In the genomic region with DNA sequence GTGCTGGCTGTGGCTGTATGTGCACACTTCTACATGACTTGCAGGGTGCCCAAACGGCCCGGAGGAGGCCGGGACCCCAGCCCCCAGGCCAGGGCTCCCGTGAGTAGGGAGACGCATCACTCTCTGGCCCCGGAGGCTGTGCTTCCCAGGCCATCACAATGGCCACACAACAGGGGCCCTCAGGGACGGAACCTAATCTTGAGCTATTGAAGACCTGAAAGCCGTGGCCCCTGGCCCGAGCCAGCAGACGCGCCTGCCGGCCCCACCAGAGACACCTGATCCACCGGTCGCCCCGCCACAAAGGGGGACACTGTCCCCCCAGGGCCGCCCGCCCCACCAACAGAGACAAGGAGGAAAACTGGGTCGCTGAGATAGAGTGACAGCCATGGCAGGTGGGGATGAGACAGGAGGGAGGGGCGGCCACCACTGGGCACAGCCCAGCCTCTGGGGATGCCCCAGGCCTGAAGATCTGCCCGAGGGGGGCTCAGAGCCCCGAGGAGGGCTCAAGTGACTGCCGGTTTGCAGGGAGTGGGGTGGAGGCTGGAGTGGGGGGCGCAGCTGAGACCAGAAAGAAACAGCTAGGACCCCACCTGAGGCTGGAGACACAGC, we compare ENCODE assay signal across 15 cellular contexts. TPM values are rescaled to one million over a fixed set of nuclear protein-coding genes. Genes with fewer than 3 reads are reported as not detected.
DNase-seq lines count a peak whose midpoint lies in the region; ATAC-seq and TF ChIP-seq lines count a peak whose summit lies in the region.
"Had no signal": no experiment of that assay in that cellular context is flagged by ENCODE, and none has a peak within 500 bp of the region (broad histone marks: within the 10 kb centered on the region; RNA-seq: fewer than 3 reads in every experiment).

No MANE protein-coding gene starts in this region.

- H3K9me3 Mint-ChIP-seq in stimulated activated naive CD8-positive, alpha-beta T cell treated with anti-CD3 and anti-CD28 coated beads, Interleukin-15, Interleukin-2, amounts not matched to agents 100 ng/mL and 50 ng/mL, for 24 hours = no peaks in the 10 kb centered on the region
- H3K9me3 Mint-ChIP-seq in activated CD4-positive, alpha-beta memory T cell treated with anti-CD3 and anti-CD28 coated beads for 36 hours = no peaks in the 10 kb centered on the region
- H3K9me3 Mint-ChIP-seq in memory B cell = no peaks in the 10 kb centered on the region
- H3K9me3 Mint-ChIP-seq in WTC11 = no peaks in the 10 kb centered on the region

- H3K36me3 Mint-ChIP-seq in stimulated activated naive CD8-positive, alpha-beta T cell treated with anti-CD3 and anti-CD28 coated beads, Interleukin-15, Interleukin-2, amounts not matched to agents 100 ng/mL and 50 ng/mL, for 24 hours (ENCODE audit: low read depth) = no peaks in the 10 kb centered on the region
- no peaks in the 10 kb centered on the region for H3K36me3 Mint-ChIP-seq in activated CD4-positive, alpha-beta memory T cell treated with anti-CD3 and anti-CD28 coated beads for 36 hours
- no peaks in the 10 kb centered on the region for H3K36me3 Mint-ChIP-seq in memory B cell
- H3K36me3 Mint-ChIP-seq in WTC11 = no peaks in the 10 kb centered on the region

- peak overlapping the region; percentile 52 for H3K4me3 Mint-ChIP-seq in stimulated activated naive CD8-positive, alpha-beta T cell treated with anti-CD3 and anti-CD28 coated beads, Interleukin-15, Interleukin-2, amounts not matched to agents 100 ng/mL and 50 ng/mL, for 24 hours
- peak overlapping the region; percentile 58 for H3K4me3 Mint-ChIP-seq in activated CD4-positive, alpha-beta memory T cell treated with anti-CD3 and anti-CD28 coated beads for 36 hours
- H3K4me3 Mint-ChIP-seq in memory B cell = peak overlapping the region; percentile 77
- H3K4me3 Mint-ChIP-seq in WTC11 = no peak overlapping the region

- H3K9me3 ChIP-seq in body of pancreas = no peaks in the 10 kb centered on the region

- CTCF ChIA-PET in activated CD4-positive, alpha-beta memory T cell treated with anti-CD3 and anti-CD28 coated beads for 36 hours (lab: Charles Lee) = no interaction called here
- CTCF ChIA-PET in WTC11 (lab: Charles Lee) = interaction anchor here (1.0 to 2.1 kb wide), 3 partner anchors 11 to 57 kb away, joined by 4 to 7 read pairs (median 5); no protein-coding TSS in a partner anchor

- POLR2A ChIA-PET in activated CD4-positive, alpha-beta memory T cell treated with anti-CD3 and anti-CD28 coated beads for 36 hours (lab: Charles Lee) = interaction anchor here (0.9 to 2.3 kb wide), 2 partner anchors 20 to 50 kb away, joined by 3 to 13 read pairs; no protein-coding TSS in a partner anchor
- POLR2A ChIA-PET in WTC11 (lab: Charles Lee) = no interaction called here

- no peaks in the 10 kb centered on the region for H3K36me3 ChIP-seq in body of pancreas (replicated peaks in 1 of 2; ENCODE audit: insufficient read depth in 1 of 2, low read depth in 2 of 2)

- H3K27ac ChIP-seq in body of pancreas = no peak overlapping the region
- H3K27ac ChIP-seq: SK-N-MC had no signal

- no peaks in the 10 kb centered on the region for H3K27me3 Mint-ChIP-seq in stimulated activated naive CD8-positive, alpha-beta T cell treated with anti-CD3 and anti-CD28 coated beads, Interleukin-15, Interleukin-2, amounts not matched to agents 100 ng/mL and 50 ng/mL, for 24 hours
- H3K27me3 Mint-ChIP-seq in activated CD4-positive, alpha-beta memory T cell treated with anti-CD3 and anti-CD28 coated beads for 36 hours = no peaks in the 10 kb centered on the region
- H3K27me3 Mint-ChIP-seq in memory B cell = no peaks in the 10 kb centered on the region
- H3K27me3 Mint-ChIP-seq in WTC11 (ENCODE audit: low read depth) = no peaks in the 10 kb centered on the region

- DNase-seq in stimulated activated naive CD8-positive, alpha-beta T cell treated with anti-CD3 and anti-CD28 coated beads, Interleukin-15, Interleukin-2, amounts not matched to agents 100 U/mL and 50 U/mL, for 24 hours = no peak
- no peak for DNase-seq in activated CD4-positive, alpha-beta memory T cell treated with anti-CD3 and anti-CD28 coated beads for 36 hours
- DNase-seq in memory B cell (ENCODE audit: low spot score in 2 of 2) (no peak), body of pancreas (no peak), RPMI8226 (no peak), WTC11 (ENCODE audit: low spot score) (no peak)
- DNase-seq: anterior cingulate cortex, C1 segment of cervical spinal cord, left cardiac atrium, NCI-H1048, nucleus accumbens had no signal

- WGBS in body of pancreas, 2 donors = 74% methylated on average over 21 of the region's 23 CpGs; no CpG with 5 or more reads in 1 of the 2 donors

- intact Hi-C loops in activated CD4-positive, alpha-beta memory T cell treated with anti-CD3 and anti-CD28 coated beads for 36 hours (cut with micrococcal nuclease) = loop anchor here (2.0 to 5.0 kb wide), 2 partner anchors 13 to 123 kb away; a partner anchor contains a TSS
- intact Hi-C loops in body of pancreas (cut with DNase I) = no loop called here

- ATAC-seq in stimulated activated naive CD8-positive, alpha-beta T cell treated with anti-CD3 and anti-CD28 coated beads, Interleukin-15, Interleukin-2, amounts not matched to agents 100 U/mL and 50 U/mL, for 24 hours = no peak
- no peak for ATAC-seq in memory B cell (ENCODE audit: low read depth)
- ATAC-seq in body of pancreas = no peak
- no peak for ATAC-seq in WTC11
- no peak for ATAC-seq in HG03439 (IDR thresholded peaks at IDR 0.05; ENCODE audit: unreplicated experiment)

- H3K4me3 ChIP-seq in body of pancreas = no peak overlapping the region
- H3K4me3 ChIP-seq: SK-N-MC had no signal

- H3K27ac Mint-ChIP-seq in stimulated activated naive CD8-positive, alpha-beta T cell treated with anti-CD3 and anti-CD28 coated beads, Interleukin-15, Interleukin-2, amounts not matched to agents 100 ng/mL and 50 ng/mL, for 24 hours = peak overlapping the region; percentile 72
- peak overlapping the region; percentile 79 for H3K27ac Mint-ChIP-seq in activated CD4-positive, alpha-beta memory T cell treated with anti-CD3 and anti-CD28 coated beads for 36 hours
- H3K27ac Mint-ChIP-seq in memory B cell = peak overlapping the region; percentile 99
- H3K27ac Mint-ChIP-seq in WTC11 = no peak overlapping the region

- peaks cover 63% of the 10 kb centered on the region for H3K4me1 Mint-ChIP-seq in stimulated activated naive CD8-positive, alpha-beta T cell treated with anti-CD3 and anti-CD28 coated beads, Interleukin-15, Interleukin-2, amounts not matched to agents 100 ng/mL and 50 ng/mL, for 24 hours (ENCODE audit: low read depth)
- peaks cover 55% of the 10 kb centered on the region for H3K4me1 Mint-ChIP-seq in activated CD4-positive, alpha-beta memory T cell treated with anti-CD3 and anti-CD28 coated beads for 36 hours (ENCODE audit: low read depth)
- H3K4me1 Mint-ChIP-seq in memory B cell = peaks cover 43% of the 10 kb centered on the region
- peaks cover 5% of the 10 kb centered on the region for H3K4me1 Mint-ChIP-seq in WTC11

- TF ChIP-seq CTCF in body of pancreas (IDR thresholded peaks at IDR 0.05) (no peak), WTC11 (IDR thresholded peaks at IDR 0.05) (no peak)

- no peaks in the 10 kb centered on the region for H3K27me3 ChIP-seq in body of pancreas

- TF ChIP-seq POLR2A in body of pancreas (IDR thresholded peaks at IDR 0.05) = no peak

- peaks cover 27% of the 10 kb centered on the region for H3K4me1 ChIP-seq in body of pancreas

TF ChIP-seq in WTC11, 78 proteins besides CTCF, POLR2A, EP300 and RAD21 (continues in another document):
- no peak for TF ChIP-seq ZBTB21 (CRISPR knock-in tag; IDR thresholded peaks at IDR 0.05; ENCODE audit: borderline replicate concordance)
- no peak for TF ChIP-seq TEAD4 (CRISPR knock-in tag; IDR thresholded peaks at IDR 0.05)
- TF ChIP-seq MYBL2 (CRISPR knock-in tag; IDR thresholded peaks at IDR 0.05) = no peak
- TF ChIP-seq CBFB (CRISPR knock-in tag; IDR thresholded peaks at IDR 0.05; ENCODE audit: low read depth) = no peak
- no peak for TF ChIP-seq IRF2 (CRISPR knock-in tag; IDR thresholded peaks at IDR 0.05; ENCODE audit: borderline replicate concordance, low read depth)
- TF ChIP-seq, protein P1, sequence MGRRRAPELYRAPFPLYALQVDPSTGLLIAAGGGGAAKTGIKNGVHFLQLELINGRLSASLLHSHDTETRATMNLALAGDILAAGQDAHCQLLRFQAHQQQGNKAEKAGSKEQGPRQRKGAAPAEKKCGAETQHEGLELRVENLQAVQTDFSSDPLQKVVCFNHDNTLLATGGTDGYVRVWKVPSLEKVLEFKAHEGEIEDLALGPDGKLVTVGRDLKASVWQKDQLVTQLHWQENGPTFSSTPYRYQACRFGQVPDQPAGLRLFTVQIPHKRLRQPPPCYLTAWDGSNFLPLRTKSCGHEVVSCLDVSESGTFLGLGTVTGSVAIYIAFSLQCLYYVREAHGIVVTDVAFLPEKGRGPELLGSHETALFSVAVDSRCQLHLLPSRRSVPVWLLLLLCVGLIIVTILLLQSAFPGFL (CRISPR knock-in tag; IDR thresholded peaks at IDR 0.05; ENCODE audit: borderline replicate concordance) = no peak
- no peak for TF ChIP-seq ZNF416 (CRISPR knock-in tag; IDR thresholded peaks at IDR 0.05)

RNA-seq across cellular contexts. Expression of a gene that starts 10.2 kb away (rescaled TPM):
- total RNA-seq in activated CD4-positive, alpha-beta memory T cell treated with anti-CD3 and anti-CD28 coated beads for 36 hours = 10 to 100 TPM; 33.0 to 33.1 TPM
- total RNA-seq in body of pancreas (100 to 1,000 TPM in 1 of 2 donors, 10 to 100 TPM in 1; 47.8 to 142 TPM), WTC11 (2021) (24.1 to 29.4 TPM (median 26.5 TPM) in 3 replicates)

RNA-seq across cellular contexts. Expression of a gene that starts 33.2 kb away (rescaled TPM):
- not detected for total RNA-seq in activated CD4-positive, alpha-beta memory T cell treated with anti-CD3 and anti-CD28 coated beads for 36 hours
- not detected for total RNA-seq in body of pancreas
- total RNA-seq in WTC11 (2021) = not detected in 3 replicates
- total RNA-seq: glomerular endothelial cell, left cardiac atrium had no signal

RNA-seq across cellular contexts. Expression of a gene that starts 45.9 kb away (rescaled TPM):
- total RNA-seq in activated CD4-positive, alpha-beta memory T cell treated with anti-CD3 and anti-CD28 coated beads for 36 hours = 10 to 100 TPM; 33.5 to 33.6 TPM
- total RNA-seq in body of pancreas = 10 to 100 TPM; 36.6 to 46.8 TPM
- total RNA-seq in WTC11 (2021) = 44.0 to 50.0 TPM (median 46.1 TPM) in 3 replicates

RNA-seq across cellular contexts. Expression of a gene that starts 49.4 kb away (rescaled TPM):
- 10 to 100 TPM in 1 of 2 experiments, 1 to 10 TPM in 1; 8.5 to 10.7 TPM for total RNA-seq in activated CD4-positive, alpha-beta memory T cell treated with anti-CD3 and anti-CD28 coated beads for 36 hours
- total RNA-seq in body of pancreas = 10 to 100 TPM in 1 of 2 donors, 1 to 10 TPM in 1; 7.8 to 73.2 TPM
- total RNA-seq in WTC11 (2021) = 4.4 to 4.7 TPM (median 4.6 TPM) in 3 replicates
